In the genomic region with DNA sequence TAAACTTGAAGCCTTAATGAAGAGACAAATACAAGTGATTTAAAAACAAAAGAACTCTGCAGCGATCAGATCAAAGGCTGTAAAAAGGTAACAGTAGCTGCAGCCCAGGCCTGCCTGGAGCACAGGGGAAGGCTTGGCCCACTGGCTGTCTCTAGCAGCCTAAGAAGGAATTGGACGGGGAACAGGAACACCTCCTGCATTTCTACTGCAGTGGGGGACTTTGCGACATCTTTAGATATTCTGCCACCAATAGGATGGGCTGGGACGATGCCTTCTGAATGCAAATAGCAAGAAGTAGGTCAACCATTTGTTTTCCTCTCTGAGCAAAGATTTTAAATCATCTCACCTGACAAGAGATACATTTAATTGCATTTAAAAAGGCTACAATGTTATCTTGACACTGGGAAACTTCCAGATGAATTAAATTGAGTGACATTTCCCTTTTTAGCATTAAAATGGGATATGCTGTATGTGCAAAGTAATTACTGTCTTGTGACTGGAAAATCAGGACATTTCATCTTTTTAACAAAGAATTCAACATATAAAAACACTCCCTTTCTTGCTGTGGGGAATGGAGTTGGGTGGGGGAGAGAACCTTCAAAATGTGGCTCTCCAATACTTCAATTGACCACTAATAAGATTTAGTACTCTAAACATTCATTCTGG, we compare ENCODE assay signal across 1 cellular context.
TF ChIP-seq lines count a peak whose summit lies in the region.

No MANE protein-coding gene starts in this region.

TF ChIP-seq in neural cell, 6 proteins besides CTCF, POLR2A, EP300 and RAD21:
- TF ChIP-seq SMC3 (conservative IDR thresholded peaks at IDR 0.05; ENCODE audit: poor library complexity) (no peak), MXI1 (conservative IDR thresholded peaks at IDR 0.05; ENCODE audit: poor library complexity, severe bottlenecking) (no peak), TAF1 (IDR thresholded peaks at IDR 0.05; ENCODE audit: low read depth) (no peak), POLR2AphosphoS5 (IDR thresholded peaks at IDR 0.05) (no peak)
